ENCODE assay signal across 1 cellular context in genomic region chr6:35727935-35728662, GRCh38.
A peak's percentile ranks its signal among the peaks of the same experiment; 100 is the strongest.
TF ChIP-seq lines count a peak whose summit lies in the region.

No MANE protein-coding gene starts in this region.

TF ChIP-seq in HepG2, 621 proteins besides CTCF, POLR2A, EP300 and RAD21 (continued from another document and continues in another):
- no peak for TF ChIP-seq ZNF280D (CRISPR knock-in tag; IDR thresholded peaks at IDR 0.05)
- peak; percentile 86; the same call in 1 of the 2 replicates for TF ChIP-seq ZSCAN21 (CRISPR knock-in tag; IDR thresholded peaks at IDR 0.05; ENCODE audit: borderline replicate concordance)
- no peak for TF ChIP-seq STAG1 (CRISPR knock-in tag; IDR thresholded peaks at IDR 0.05)
- TF ChIP-seq ZNF550 (CRISPR knock-in tag; IDR thresholded peaks at IDR 0.05; ENCODE audit: borderline replicate concordance): 0 out of 2 replicates have a peak, but pooled peaks have one; percentile 62
- peak; percentile 62; the same call in 1 of the 2 replicates for TF ChIP-seq ZBTB34 (CRISPR knock-in tag; IDR thresholded peaks at IDR 0.05)
- TF ChIP-seq ZNF614 (CRISPR knock-in tag; IDR thresholded peaks at IDR 0.05; ENCODE audit: borderline replicate concordance): no peak
- TF ChIP-seq SIN3A (IDR thresholded peaks at IDR 0.05; ENCODE audit: borderline replicate concordance, low read depth, low read length): peak; percentile 5; the same call in 1 of the 2 replicates
- no peak for TF ChIP-seq LCORL (IDR thresholded peaks at IDR 0.05)
- 0 out of 2 replicates have a peak, but pooled peaks have one; percentile 5 for TF ChIP-seq LCORL (CRISPR knock-in tag; IDR thresholded peaks at IDR 0.05)
- TF ChIP-seq REST (IDR thresholded peaks at IDR 0.05; ENCODE audit: borderline replicate concordance in 1 of 2, low read depth in 1 of 2, low read length in 2 of 2): no peak
- TF ChIP-seq PCBP1 (IDR thresholded peaks at IDR 0.05; ENCODE audit: borderline replicate concordance, low read depth, low read length): 0 out of 2 replicates have a peak, but pooled peaks have one; percentile 0
- peak; percentile 48; the same call in 1 of the 2 replicates for TF ChIP-seq ARID5B (CRISPR knock-in tag; IDR thresholded peaks at IDR 0.05)
- no peak for TF ChIP-seq SRSF1 (optimal IDR thresholded peaks at IDR 0.05; ENCODE audit: low read depth, low read length)
- peak; percentile 13 for TF ChIP-seq XRCC5 (optimal IDR thresholded peaks at IDR 0.05; ENCODE audit: low read length)
- peak; percentile 48; the same call in 1 of the 2 replicates for TF ChIP-seq REPIN1 (CRISPR knock-in tag; IDR thresholded peaks at IDR 0.05; ENCODE audit: borderline replicate concordance, low read depth)
- TF ChIP-seq RARG (CRISPR knock-in tag; IDR thresholded peaks at IDR 0.05; ENCODE audit: low read depth): no peak
- 0 out of 2 replicates have a peak, but pooled peaks have one; percentile 15 for TF ChIP-seq TGIF2 (CRISPR knock-in tag; IDR thresholded peaks at IDR 0.05)
- peak; percentile 70; the same call in 1 of the 2 replicates for TF ChIP-seq ZNF292 (CRISPR knock-in tag; IDR thresholded peaks at IDR 0.05; ENCODE audit: borderline replicate concordance, low read depth)
- peak; percentile 99 for TF ChIP-seq ZNF142 (CRISPR knock-in tag; IDR thresholded peaks at IDR 0.05)
- peak; percentile 81 for TF ChIP-seq ZGPAT (CRISPR knock-in tag; IDR thresholded peaks at IDR 0.05)
- no peak; the same call in 1 of the 2 replicates for TF ChIP-seq ZNF788 (CRISPR knock-in tag; IDR thresholded peaks at IDR 0.05; ENCODE audit: borderline replicate concordance)
- TF ChIP-seq ZUFSP (CRISPR knock-in tag; IDR thresholded peaks at IDR 0.05; ENCODE audit: borderline replicate concordance): no peak
